Comparison of ENCODE assay signal across 7 cellular contexts in genomic region chr7:134890246-134891240, GRCh38.
DNase-seq lines count a peak whose midpoint lies in the region; ATAC-seq, FAIRE-seq and TF ChIP-seq lines count a peak whose summit lies in the region.

No MANE protein-coding gene starts in this region.

- no peaks in the 10 kb centered on the region for H3K79me2 ChIP-seq in K562 (ENCODE audit: control insufficient read depth, insufficient read depth, low read length)

- H3K27ac ChIP-seq in K562 (ENCODE audit: extremely low read depth, low read depth, low read length) (no peak overlapping the region), thyroid gland (peak overlapping the region; percentile 42 to 89 (median 79))

- H3K9ac ChIP-seq in K562 (ENCODE audit: insufficient read depth in 1 of 2, low read depth in 2 of 2, low read length in 2 of 2): no peak overlapping the region

- TF ChIP-seq EP300 in K562 (IDR thresholded peaks at IDR 0.05; ENCODE audit: low read length): no peak

- DNase-seq in NCI-H1105 treated with DMSO at 0.1 percent for 48 hours (lab: John Stamatoyannopoulos, UW) (peak; percentile 79), K562 (ENCODE audit: extremely low read depth in 1 of 4, low spot score in 3 of 4) (no peak), kidney glomerular epithelial cell (lab: John Stamatoyannopoulos, UW) (peak; percentile 12), thyroid gland (peak; percentile 42 to 50), NCI-H526 treated with DMSO at 0.1 percent for 48 hours (lab: John Stamatoyannopoulos, UW) (no peak), dedifferentiated amniotic fluid mesenchymal stem cell (ENCODE audit: extremely low spot score) (no peak), GM19239 (ENCODE audit: insufficient read length, low spot score) (no peak)

- H3K9me3 ChIP-seq in K562 (replicated peaks; ENCODE audit: control insufficient read depth, insufficient read depth, low read depth, low read length) (no peaks in the 10 kb centered on the region), thyroid gland (no peaks in the 10 kb centered on the region)

- H3K9me1 ChIP-seq in K562 (ENCODE audit: control insufficient read depth, insufficient read depth, low read length): no peaks in the 10 kb centered on the region

- no TSS peak for BruUV-seq in K562 (replicated peaks; lab: Mats Ljungman, UMichigan)

- TF ChIP-seq CTCF in K562 (IDR thresholded peaks at IDR 0.05 in 2 of 3, conservative IDR thresholded peaks at IDR 0.05 in 1 of 3; ENCODE audit: insufficient read depth in 2 of 3, low read depth in 1 of 3, low read length in 3 of 3) (no peak), thyroid gland (IDR thresholded peaks at IDR 0.05) (no peak)

- intact Hi-C loops in K562 (cut with micrococcal nuclease): no loop called here
- intact Hi-C loops in thyroid gland (cut with DNase I): no loop called here

- H3K36me3 ChIP-seq in K562 (ENCODE audit: control insufficient read depth, insufficient read depth, low read length) (no peaks in the 10 kb centered on the region), thyroid gland (no peaks in the 10 kb centered on the region)

- ATAC-seq in K562: no peak

- H3K4me2 ChIP-seq in K562 (ENCODE audit: insufficient read depth, low read length): no peak overlapping the region; the same call in 1 of the 2 replicates

- CTCF ChIA-PET in K562 (lab: Yijun Ruan, JAX; ENCODE audit: low intra/inter-chr PET ratio): no interaction called here

- POLR2A ChIA-PET in K562 (lab: Yijun Ruan, JAX): interaction anchor here (0.7 to 1.5 kb wide), 2 partner anchors 10 to 188 kb away, joined by 3 to 5 read pairs; no protein-coding TSS in a partner anchor

- peaks cover 0 to 4% of the 10 kb centered on the region in 2 experiments; a peak in 3 of 5 replicates for H3K4me1 ChIP-seq in K562 (replicated peaks in 1 of 2; ENCODE audit: control insufficient read depth in 2 of 2, insufficient read depth in 2 of 2, low read length in 2 of 2)
- H3K4me1 ChIP-seq in thyroid gland: peaks cover 14 to 29% of the 10 kb centered on the region in 2 donors

- 4% methylated on average over 10 of the region's 10 CpGs for WGBS in K562 (ENCODE audit: insufficient coverage, low coverage, missing lambda C conversion rate)
- WGBS in thyroid gland, 2 donors: 47 to 56% methylated on average over 10 of the region's 10 CpGs

- in situ Hi-C loops in K562 (cut with MboI): no loop called here

- TF ChIP-seq POLR2A in K562 (conservative IDR thresholded peaks at IDR 0.05) (no peak), thyroid gland (IDR thresholded peaks at IDR 0.05) (no peak)

- H3K4me3 ChIP-seq in K562 (no peak overlapping the region), thyroid gland (replicated peaks in 1 of 3) (peak overlapping the region in 1 of 3 donors; percentile 38)

- FAIRE-seq in K562 (lab: Jason Lieb, UNC) (no peak), GM19239 (lab: Jason Lieb, UNC) (no peak)

- H2AFZ ChIP-seq in K562 (ENCODE audit: low read depth, low read length): no peak overlapping the region

- no peaks in the 10 kb centered on the region; the same call in 1 of the 2 replicates for H4K20me1 ChIP-seq in K562 (replicated peaks; ENCODE audit: control insufficient read depth, insufficient read depth, low read length)

- no peak for TF ChIP-seq RAD21 in K562 (CRISPR knock-in tag; conservative IDR thresholded peaks at IDR 0.05 in 1 of 2, IDR thresholded peaks at IDR 0.05 in 1 of 2)

- peaks cover 35 to 48% of the 10 kb centered on the region in 2 experiments; a peak in 4 of 5 replicates for H3K27me3 ChIP-seq in K562 (ENCODE audit: control insufficient read depth in 2 of 2, insufficient read depth in 2 of 2, low read length in 2 of 2)
- no peaks in the 10 kb centered on the region for H3K27me3 ChIP-seq in thyroid gland

TF ChIP-seq in K562, 482 proteins besides CTCF, POLR2A, EP300 and RAD21:
- TF ChIP-seq NFIC (IDR thresholded peaks at IDR 0.05) (peak; percentile 54), ETV5 (CRISPR knock-in tag; IDR thresholded peaks at IDR 0.05; ENCODE audit: low read depth) (no peak), SETDB1 (IDR thresholded peaks at IDR 0.05; ENCODE audit: low read length) (no peak), TSC22D4 (tag; IDR thresholded peaks at IDR 0.05) (no peak), NFXL1 (CRISPR knock-in tag; IDR thresholded peaks at IDR 0.05) (no peak), RBFOX2 (IDR thresholded peaks at IDR 0.05; ENCODE audit: low read depth, low read length) (no peak), ZKSCAN1 (IDR thresholded peaks at IDR 0.05; ENCODE audit: low read depth, low read length) (no peak)
- TF ChIP-seq, protein P1, sequence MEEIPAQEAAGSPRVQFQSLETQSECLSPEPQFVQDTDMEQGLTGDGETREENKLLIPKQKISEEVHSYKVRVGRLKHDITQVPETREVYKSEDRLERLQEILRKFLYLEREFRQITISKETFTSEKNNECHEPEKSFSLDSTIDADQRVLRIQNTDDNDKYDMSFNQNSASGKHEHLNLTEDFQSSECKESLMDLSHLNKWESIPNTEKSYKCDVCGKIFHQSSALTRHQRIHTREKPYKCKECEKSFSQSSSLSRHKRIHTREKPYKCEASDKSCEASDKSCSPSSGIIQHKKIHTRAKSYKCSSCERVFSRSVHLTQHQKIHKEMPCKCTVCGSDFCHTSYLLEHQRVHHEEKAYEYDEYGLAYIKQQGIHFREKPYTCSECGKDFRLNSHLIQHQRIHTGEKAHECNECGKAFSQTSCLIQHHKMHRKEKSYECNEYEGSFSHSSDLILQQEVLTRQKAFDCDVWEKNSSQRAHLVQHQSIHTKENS (CRISPR knock-in tag; IDR thresholded peaks at IDR 0.05): no peak

Comparison
In these comparisons a context has a peak if more than half of its experiments do, and no peak if none do; other contexts are left out.
1. DNase-seq: peak in NCI-H1105 treated with DMSO at 0.1 percent for 48 hours (single experiment), kidney glomerular epithelial cell (single experiment) and thyroid gland (2 of 2); none in K562 (0 of 4), NCI-H526 treated with DMSO at 0.1 percent for 48 hours (single experiment), dedifferentiated amniotic fluid mesenchymal stem cell (single experiment) and GM19239 (single experiment).